ENCODE assay signal across 11 cellular contexts in genomic region chr2:157173740-157174184, GRCh38.
DNase-seq lines count a peak whose midpoint lies in the region; ATAC-seq and TF ChIP-seq lines count a peak whose summit lies in the region.
"Had no signal": no experiment of that assay in that cellular context is flagged by ENCODE, and none has a peak within 500 bp of the region (broad histone marks: within the 10 kb centered on the region; RNA-seq: fewer than 3 reads in every experiment).

No MANE protein-coding gene starts in this region.

- peak overlapping the region; percentile 58 for H3K27ac ChIP-seq in PC-3 (ENCODE audit: low read length)
- peak overlapping the region in 3 of 4 donors; percentile 49 to 76 (median 54) for H3K27ac ChIP-seq in esophagus squamous epithelium

- H3K27me3 ChIP-seq in PC-3 (ENCODE audit: low read length) (no peaks in the 10 kb centered on the region), esophagus squamous epithelium (no peaks in the 10 kb centered on the region)

- ATAC-seq in PC-3 (peak; percentile 88), omental fat pad (ENCODE audit: low FRiP score) (peak; percentile 83), HG02759 (IDR thresholded peaks at IDR 0.05; ENCODE audit: unreplicated experiment) (no peak), GM18519 (IDR thresholded peaks at IDR 0.05; ENCODE audit: low FRiP score, unreplicated experiment) (no peak)

- peaks cover 23% of the 10 kb centered on the region for H3K4me1 ChIP-seq in PC-3 (ENCODE audit: insufficient read depth, low read length)
- peaks cover 0 to 15% (median 6%) of the 10 kb centered on the region in 3 donors for H3K4me1 ChIP-seq in esophagus squamous epithelium

- in situ Hi-C loops in Caki2 (cut with HindIII; ENCODE audit: low pct_unique_long_range_greater_than_20kb, low sequenced_read_pairs), result no loop called here

- no peaks in the 10 kb centered on the region for H3K9me2 ChIP-seq in PC-3 (replicated peaks; ENCODE audit: low read length)

- H3K9me3 ChIP-seq in PC-3 (ENCODE audit: low read length) (no peaks in the 10 kb centered on the region), esophagus squamous epithelium (no peaks in the 10 kb centered on the region)

- no TSS peak for BruUV-seq in PC-3 (replicated peaks; lab: Mats Ljungman, UMichigan)

- POLR2A ChIA-PET in PC-3 (lab: Charles Lee; ENCODE audit: unreplicated experiment), result no interaction called here

- peak overlapping the region; percentile 2; the same call in 1 of the 2 replicates for H2AFZ ChIP-seq in PC-3 (ENCODE audit: low read length)

- H4K20me1 ChIP-seq in PC-3 (ENCODE audit: low read length), result no peaks in the 10 kb centered on the region

- 16 to 34% methylated on average over 3 to 5 of the region's 5 CpGs for WGBS in esophagus squamous epithelium, 2 donors

- H3K4me2 ChIP-seq in PC-3 (ENCODE audit: low read length), result peak overlapping the region; percentile 26

- H3K36me3 ChIP-seq in PC-3 (ENCODE audit: low read depth, low read length) (no peaks in the 10 kb centered on the region), esophagus squamous epithelium (no peaks in the 10 kb centered on the region)

- CTCF ChIA-PET in PC-3 (lab: Charles Lee), result no interaction called here

- intact Hi-C loops in PC-3 (cut with micrococcal nuclease), result no loop called here
- intact Hi-C loops in esophagus squamous epithelium (cut with DNase I), result no loop called here

- H3K4me3 ChIP-seq in PC-3 (ENCODE audit: low read length) (no peak overlapping the region), esophagus squamous epithelium (no peak overlapping the region)

- no peaks in the 10 kb centered on the region for H3K79me2 ChIP-seq in PC-3 (ENCODE audit: low read length)

- no peak for TF ChIP-seq POLR2A in esophagus squamous epithelium (IDR thresholded peaks at IDR 0.05)

- H3F3A ChIP-seq in PC-3 (ENCODE audit: low read length, unreplicated experiment), result no peaks in the 10 kb centered on the region

- H3K9ac ChIP-seq in PC-3 (ENCODE audit: low read length), result peak overlapping the region; percentile 12; the same call in 1 of the 2 replicates

- DNase-seq in Caki2 (ENCODE audit: low read depth) (peak; percentile 7), PC-3 (peak; percentile 95), esophagus squamous epithelium (lab: John Stamatoyannopoulos, UW) (no peak), omental fat pad (ENCODE audit: low spot score) (no peak), SKM-1 (lab: John Stamatoyannopoulos, UW; ENCODE audit: unreplicated experiment) (no peak)
- DNase-seq in stimulated activated CD8-positive, alpha-beta memory T cell treated with anti-CD3 and anti-CD28 coated beads, Interleukin-4, amount 100 ng/mL, for 48 hours, result no peak
- DNase-seq: activated CD4-positive, alpha-beta memory T cell treated with anti-CD3 and anti-CD28 coated beads for 36 hours; erythroblast; NCI-H1930 had no signal

- TF ChIP-seq CTCF in PC-3 (conservative IDR thresholded peaks at IDR 0.05; ENCODE audit: low read depth, low read length) (no peak), esophagus squamous epithelium (IDR thresholded peaks at IDR 0.05) (no peak), omental fat pad (IDR thresholded peaks at IDR 0.05) (no peak)

Comparison
In these comparisons a context has a peak if more than half of its experiments do, and no peak if none do; other contexts are left out.
1. DNase-seq: peak in Caki2 (single experiment) and PC-3 (single experiment); none in esophagus squamous epithelium (single experiment), omental fat pad (single experiment), SKM-1 (single experiment) and stimulated activated CD8-positive, alpha-beta memory T cell treated with anti-CD3 and anti-CD28 coated beads, Interleukin-4, amount 100 ng/mL, for 48 hours (single experiment).
2. ATAC-seq: peak in PC-3 (single experiment) and omental fat pad (single experiment); none in HG02759 (single experiment) and GM18519 (single experiment).